ENCODE assay signal across 14 cellular contexts in genomic region chr4:104912518-104912917, GRCh38.
A peak's percentile ranks its signal among the peaks of the same experiment; 100 is the strongest.
DNase-seq lines count a peak whose midpoint lies in the region; ATAC-seq and TF ChIP-seq lines count a peak whose summit lies in the region.
"Had no signal": no experiment of that assay in that cellular context is flagged by ENCODE, and none has a peak within 500 bp of the region (broad histone marks: within the 10 kb centered on the region; RNA-seq: fewer than 3 reads in every experiment).

No MANE protein-coding gene starts in this region.

- no peaks in the 10 kb centered on the region for H3K36me3 Mint-ChIP-seq in activated naive CD4-positive, alpha-beta T cell treated with anti-CD3 and anti-CD28 coated beads, Interleukin-2, amount 50 U/mL, for 24 hours
- H3K36me3 Mint-ChIP-seq in immature natural killer cell (peaks cover 0 to 4% (median 0%) of the 10 kb centered on the region in 3 donors), type B pancreatic cell (no peaks in the 10 kb centered on the region)
- peaks cover 11% of the 10 kb centered on the region for H3K36me3 Mint-ChIP-seq in natural killer cell treated with Interleukin-12 subunit alpha and Interleukin-12 subunit beta and Interleukin-15 and Interleukin-18, amount 100 ng/mL, for 72 hours
- H3K36me3 Mint-ChIP-seq: CD8-positive, alpha-beta T cell had no signal

- no peak for DNase-seq in activated naive CD4-positive, alpha-beta T cell treated with Interleukin-2 at 50 U/mL for 16 hours
- DNase-seq in immature natural killer cell (no peak), type B pancreatic cell (ENCODE audit: extremely low spot score, unreplicated experiment) (no peak)
- no peak for DNase-seq in natural killer cell treated with Interleukin-12 subunit alpha and Interleukin-12 subunit beta and Interleukin-15 and Interleukin-18, amount 100 ng/mL, for 72 hours (ENCODE audit: low spot score)
- DNase-seq: AML-193; Caco-2; Calu3; CD4-positive, alpha-beta T cell; CD8-positive, alpha-beta T cell; DMS79 treated with DMSO at 0.1 percent for 48 hours; GF-D8 had no signal

- TF ChIP-seq CTCF in type B pancreatic cell (conservative IDR thresholded peaks at IDR 0.05): no peak

- peak overlapping the region; percentile 37 for H3K27ac Mint-ChIP-seq in activated naive CD4-positive, alpha-beta T cell treated with anti-CD3 and anti-CD28 coated beads, Interleukin-2, amount 50 U/mL, for 24 hours
- peak overlapping the region in 5 of 6 donors; percentile 18 to 82 (median 58) for H3K27ac Mint-ChIP-seq in immature natural killer cell
- H3K27ac Mint-ChIP-seq in natural killer cell treated with Interleukin-12 subunit alpha and Interleukin-12 subunit beta and Interleukin-15 and Interleukin-18, amount 100 ng/mL, for 72 hours: peak overlapping the region; percentile 55 to 84
- H3K27ac Mint-ChIP-seq in type B pancreatic cell: no peak overlapping the region
- H3K27ac Mint-ChIP-seq: B cell; CD4-positive, alpha-beta T cell; CD8-positive, alpha-beta T cell had no signal

- peak in 1 of 2 donors; percentile 68 for ATAC-seq in natural killer cell treated with Interleukin-12 subunit alpha and Interleukin-12 subunit beta and Interleukin-15 and Interleukin-18, amount 100 ng/mL, for 72 hours
- ATAC-seq: A549; CD8-positive, alpha-beta T cell had no signal

- H3K9me3 Mint-ChIP-seq in activated naive CD4-positive, alpha-beta T cell treated with anti-CD3 and anti-CD28 coated beads, Interleukin-2, amount 50 U/mL, for 24 hours: no peaks in the 10 kb centered on the region
- H3K9me3 Mint-ChIP-seq in immature natural killer cell: peaks cover 0 to 3% (median 0%) of the 10 kb centered on the region in 6 donors
- H3K9me3 Mint-ChIP-seq in natural killer cell treated with Interleukin-12 subunit alpha and Interleukin-12 subunit beta and Interleukin-15 and Interleukin-18, amount 100 ng/mL, for 72 hours: peaks cover 8% of the 10 kb centered on the region
- H3K9me3 Mint-ChIP-seq in type B pancreatic cell: peaks cover 4% of the 10 kb centered on the region
- H3K9me3 Mint-ChIP-seq: CD4-positive, alpha-beta T cell; CD8-positive, alpha-beta T cell had no signal

- no peak overlapping the region for H3K4me3 Mint-ChIP-seq in activated naive CD4-positive, alpha-beta T cell treated with anti-CD3 and anti-CD28 coated beads, Interleukin-2, amount 50 U/mL, for 24 hours
- H3K4me3 Mint-ChIP-seq in immature natural killer cell: peak overlapping the region in 1 of 5 donors; percentile 67
- peak overlapping the region; percentile 5 for H3K4me3 Mint-ChIP-seq in natural killer cell treated with Interleukin-12 subunit alpha and Interleukin-12 subunit beta and Interleukin-15 and Interleukin-18, amount 100 ng/mL, for 72 hours
- no peak overlapping the region for H3K4me3 Mint-ChIP-seq in type B pancreatic cell
- H3K4me3 Mint-ChIP-seq: B cell; CD4-positive, alpha-beta T cell; CD8-positive, alpha-beta T cell had no signal

- peaks cover 2% of the 10 kb centered on the region for H3K27me3 Mint-ChIP-seq in activated naive CD4-positive, alpha-beta T cell treated with anti-CD3 and anti-CD28 coated beads, Interleukin-2, amount 50 U/mL, for 24 hours
- H3K27me3 Mint-ChIP-seq in immature natural killer cell (ENCODE audit: low read depth in 3 of 3) (peaks cover 0 to 3% (median 2%) of the 10 kb centered on the region in 3 donors), type B pancreatic cell (peaks cover 4% of the 10 kb centered on the region)
- H3K27me3 Mint-ChIP-seq in natural killer cell treated with Interleukin-12 subunit alpha and Interleukin-12 subunit beta and Interleukin-15 and Interleukin-18, amount 100 ng/mL, for 72 hours: no peaks in the 10 kb centered on the region

- H3K4me1 Mint-ChIP-seq in activated naive CD4-positive, alpha-beta T cell treated with anti-CD3 and anti-CD28 coated beads, Interleukin-2, amount 50 U/mL, for 24 hours: no peaks in the 10 kb centered on the region
- H3K4me1 Mint-ChIP-seq in immature natural killer cell (peaks cover 8 to 21% of the 10 kb centered on the region in 2 donors), type B pancreatic cell (ENCODE audit: unreplicated experiment) (no peaks in the 10 kb centered on the region)
- H3K4me1 Mint-ChIP-seq in natural killer cell treated with Interleukin-12 subunit alpha and Interleukin-12 subunit beta and Interleukin-15 and Interleukin-18, amount 100 ng/mL, for 72 hours (ENCODE audit: low read depth in 2 of 2): peaks cover 15 to 20% of the 10 kb centered on the region in 2 donors
- H3K4me1 Mint-ChIP-seq: B cell had no signal
